ENCODE assay signal across 30 cellular contexts in genomic region chr2:169384816-169385215, GRCh38. TPM values are rescaled to one million over a fixed set of nuclear protein-coding genes. Genes with fewer than 3 reads are reported as not detected.
"Had no signal": no experiment of that assay in that cellular context is flagged by ENCODE, and none has a peak within 500 bp of the region (broad histone marks: within the 10 kb centered on the region; RNA-seq: fewer than 3 reads in every experiment).

No MANE protein-coding gene starts in this region.

- ATAC-seq: stimulated activated effector memory CD8-positive, alpha-beta T cell treated with anti-CD3 and anti-CD28 coated beads, Interleukin-12 subunit alpha, Interleukin-12 subunit beta, amount 100 ng/mL, for 72 hours; stimulated activated memory B cell treated with anti-CD40 and anti-IgM and Interleukin-4, amounts not matched to agents 10 μg/mL and 1 μg/mL and 100 μg/mL, for 72 hours; stimulated activated naive B cell treated with anti-CD40 and anti-IgM and Interleukin-4, amounts not matched to agents 10 μg/mL and 1 μg/mL and 100 μg/mL, for 72 hours; stimulated activated naive CD8-positive, alpha-beta T cell treated with anti-CD3 and anti-CD28 coated beads, Interleukin-15, amount 100 ng/mL, for 72 hours; stimulated activated naive CD8-positive, alpha-beta T cell treated with anti-CD3 and anti-CD28 coated beads, Interleukin-15, Interleukin-2, amounts not matched to agents 100 U/mL and 50 U/mL, for 24 hours; upper lobe of right lung had no signal

- DNase-seq: stimulated activated CD4-positive, alpha-beta T cell treated with anti-CD3 and anti-CD28 coated beads, Interleukin-2, amount 100 ng/mL, for 48 hours; stimulated activated CD4-positive, alpha-beta T cell treated with anti-CD3 and anti-CD28 coated beads, Interleukin-4, amount 100 ng/mL, for 1 hour; stimulated activated CD4-positive, alpha-beta T cell treated with anti-CD3 and anti-CD28 coated beads, Interleukin-4, amount 100 ng/mL, for 24 hours; stimulated activated CD4-positive, alpha-beta T cell treated with anti-CD3 and anti-CD28 coated beads, Interleukin-4, amount 100 ng/mL, for 4 hours; stimulated activated CD8-positive, alpha-beta memory T cell treated with anti-CD3 and anti-CD28 coated beads, Interleukin-4, amount 100 ng/mL, for 48 hours; stimulated activated naive B cell treated with anti-CD40 and anti-IgM and Interleukin-4, amounts not matched to agents 10 μg/mL and 1 μg/mL and 100 μg/mL, for 72 hours; stimulated activated naive CD4-positive, alpha-beta T cell; stimulated activated naive CD4-positive, alpha-beta T cell treated with Interleukin-2 at 50 U/mL for 16 hours; stimulated activated naive CD8-positive, alpha-beta T cell treated with anti-CD3 and anti-CD28 coated beads, Interleukin-15, amount 100 ng/mL, for 72 hours; stimulated activated naive CD8-positive, alpha-beta T cell treated with anti-CD3 and anti-CD28 coated beads, Interleukin-15, Interleukin-2, amounts not matched to agents 100 U/mL and 50 U/mL, for 24 hours; stomach; substantia nigra; testis; thyroid gland; tibial artery; transverse colon; trophoblast cell; upper lobe of left lung; upper lobe of right lung; uterus had no signal

- H3K27me3 ChIP-seq: stomach, testis, thyroid gland, tibial artery, tibial nerve, upper lobe of left lung, upper lobe of right lung, uterus, vagina had no signal

- H3K36me3 Mint-ChIP-seq: stimulated activated effector memory CD8-positive, alpha-beta T cell treated with anti-CD3 and anti-CD28 coated beads, Interleukin-12 subunit alpha, Interleukin-12 subunit beta, amount 100 ng/mL, for 72 hours; stimulated activated memory B cell treated with anti-CD40 and anti-IgM and Interleukin-4, amounts not matched to agents 10 μg/mL and 1 μg/mL and 100 μg/mL, for 72 hours; stimulated activated naive B cell treated with anti-CD40 and anti-IgM and Interleukin-4, amounts not matched to agents 10 μg/mL and 1 μg/mL and 100 μg/mL, for 72 hours; type B pancreatic cell had no signal

- H3K4me3 Mint-ChIP-seq: stimulated activated effector memory CD8-positive, alpha-beta T cell treated with anti-CD3 and anti-CD28 coated beads, Interleukin-12 subunit alpha, Interleukin-12 subunit beta, amount 100 ng/mL, for 72 hours; stimulated activated memory B cell treated with anti-CD40 and anti-IgM and Interleukin-4, amounts not matched to agents 10 μg/mL and 1 μg/mL and 100 μg/mL, for 72 hours; stimulated activated naive B cell treated with anti-CD40 and anti-IgM and Interleukin-4, amounts not matched to agents 10 μg/mL and 1 μg/mL and 100 μg/mL, for 72 hours; stimulated activated naive CD8-positive, alpha-beta T cell treated with anti-CD3 and anti-CD28 coated beads, Interleukin-15, amount 100 ng/mL, for 72 hours; stimulated activated naive CD8-positive, alpha-beta T cell treated with anti-CD3 and anti-CD28 coated beads, Interleukin-15, Interleukin-2, amounts not matched to agents 100 ng/mL and 50 ng/mL, for 24 hours; type B pancreatic cell had no signal

- H3K4me1 Mint-ChIP-seq: stimulated activated effector memory CD8-positive, alpha-beta T cell treated with anti-CD3 and anti-CD28 coated beads, Interleukin-12 subunit alpha, Interleukin-12 subunit beta, amount 100 ng/mL, for 72 hours; stimulated activated memory B cell treated with anti-CD40 and anti-IgM and Interleukin-4, amounts not matched to agents 10 μg/mL and 1 μg/mL and 100 μg/mL, for 72 hours; stimulated activated naive B cell treated with anti-CD40 and anti-IgM and Interleukin-4, amounts not matched to agents 10 μg/mL and 1 μg/mL and 100 μg/mL, for 72 hours; stimulated activated naive CD8-positive, alpha-beta T cell treated with anti-CD3 and anti-CD28 coated beads, Interleukin-15, amount 100 ng/mL, for 72 hours had no signal

- H3K9me3 Mint-ChIP-seq: stimulated activated effector memory CD8-positive, alpha-beta T cell treated with anti-CD3 and anti-CD28 coated beads, Interleukin-12 subunit alpha, Interleukin-12 subunit beta, amount 100 ng/mL, for 72 hours; stimulated activated memory B cell treated with anti-CD40 and anti-IgM and Interleukin-4, amounts not matched to agents 10 μg/mL and 1 μg/mL and 100 μg/mL, for 72 hours; stimulated activated naive B cell treated with anti-CD40 and anti-IgM and Interleukin-4, amounts not matched to agents 10 μg/mL and 1 μg/mL and 100 μg/mL, for 72 hours; stimulated activated naive CD8-positive, alpha-beta T cell treated with anti-CD3 and anti-CD28 coated beads, Interleukin-15, amount 100 ng/mL, for 72 hours; stimulated activated naive CD8-positive, alpha-beta T cell treated with anti-CD3 and anti-CD28 coated beads, Interleukin-15, Interleukin-2, amounts not matched to agents 100 ng/mL and 50 ng/mL, for 24 hours; type B pancreatic cell had no signal

- H3K27me3 Mint-ChIP-seq: type B pancreatic cell had no signal

- H3K27ac ChIP-seq: stomach, suprapubic skin, testis, thoracic aorta, thyroid gland, tibial artery, tibial nerve, transverse colon, upper lobe of left lung, upper lobe of right lung, uterus, vagina had no signal

- H3K4me3 ChIP-seq: stomach, suprapubic skin, testis, thoracic aorta, thyroid gland, tibial artery, tibial nerve, transverse colon, upper lobe of left lung, upper lobe of right lung, uterus, vagina had no signal

- H3K9me3 ChIP-seq: stomach, suprapubic skin, testis, thoracic aorta, thyroid gland, tibial artery, tibial nerve, transverse colon, upper lobe of left lung, upper lobe of right lung, uterus, vagina had no signal

- H3K4me1 ChIP-seq: stomach, suprapubic skin, testis, tibial artery, tibial nerve, transverse colon, upper lobe of left lung, upper lobe of right lung, uterus, vagina had no signal

- H3K27ac Mint-ChIP-seq: stimulated activated effector memory CD8-positive, alpha-beta T cell treated with anti-CD3 and anti-CD28 coated beads, Interleukin-12 subunit alpha, Interleukin-12 subunit beta, amount 100 ng/mL, for 72 hours; stimulated activated memory B cell treated with anti-CD40 and anti-IgM and Interleukin-4, amounts not matched to agents 10 μg/mL and 1 μg/mL and 100 μg/mL, for 72 hours; stimulated activated naive B cell treated with anti-CD40 and anti-IgM and Interleukin-4, amounts not matched to agents 10 μg/mL and 1 μg/mL and 100 μg/mL, for 72 hours; stimulated activated naive CD8-positive, alpha-beta T cell treated with anti-CD3 and anti-CD28 coated beads, Interleukin-15, amount 100 ng/mL, for 72 hours; stimulated activated naive CD8-positive, alpha-beta T cell treated with anti-CD3 and anti-CD28 coated beads, Interleukin-15, Interleukin-2, amounts not matched to agents 100 ng/mL and 50 ng/mL, for 24 hours; type B pancreatic cell had no signal

- H3K36me3 ChIP-seq: stomach, suprapubic skin, thoracic aorta, thyroid gland, tibial artery, tibial nerve, transverse colon, upper lobe of left lung, upper lobe of right lung, uterus, vagina had no signal

- FAIRE-seq: urothelium cell line had no signal

RNA-seq across cellular contexts. Expression of gene LRP2, which starts 22.5 kb away (rescaled TPM):
- total RNA-seq: tibial nerve, transverse colon, vagina had no signal
- polyA plus RNA-seq: urinary bladder had no signal
